ENCODE assay signal across 8 cellular contexts in the genomic region with DNA sequence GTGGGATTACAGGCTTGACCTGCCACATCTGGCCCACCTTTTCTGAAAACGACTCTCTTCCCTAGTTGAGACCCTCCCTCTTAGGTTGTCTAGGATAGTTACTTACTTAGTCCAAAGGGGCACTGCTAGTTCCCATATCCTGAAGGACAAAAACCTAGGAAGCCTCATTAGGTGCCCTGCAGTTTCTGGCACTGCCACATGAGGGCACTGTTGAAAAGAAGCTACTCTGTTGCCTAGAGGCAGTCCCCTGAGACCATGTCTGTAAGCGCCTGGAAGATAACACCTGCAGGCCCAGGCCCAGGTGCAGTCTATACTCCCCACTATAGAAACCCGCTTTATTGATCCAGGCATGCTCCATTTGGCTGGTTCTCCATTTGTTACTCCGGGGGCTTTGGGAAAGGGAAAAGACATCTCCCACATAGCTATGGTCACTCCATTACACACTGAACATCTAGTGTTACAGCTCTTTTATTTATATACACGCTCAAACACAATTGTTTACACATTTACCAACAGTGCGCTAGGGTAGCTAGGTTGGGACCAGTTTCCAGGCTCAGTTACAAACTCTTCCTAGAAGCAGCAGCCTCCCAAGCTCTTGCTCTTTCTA.
DNase-seq lines count a peak whose midpoint lies in the region; ATAC-seq, FAIRE-seq and TF ChIP-seq lines count a peak whose summit lies in the region.

No MANE protein-coding gene starts in this region.

- H3K56ac ChIP-seq in H1 (replicated peaks; ENCODE audit: insufficient read length, low read depth, low read length): no peak overlapping the region

- peak; percentile 76 for TF ChIP-seq CTCF in A673 (conservative IDR thresholded peaks at IDR 0.05; ENCODE audit: low read depth, low read length)
- peak; percentile 66 for TF ChIP-seq CTCF in GM12865 (IDR thresholded peaks at IDR 0.05; ENCODE audit: insufficient read depth, low read depth, low read length, missing control alignments)
- TF ChIP-seq CTCF in H1 (IDR thresholded peaks at IDR 0.05; ENCODE audit: control extremely low read depth in 1 of 3, insufficient read depth in 1 of 3, low read depth in 1 of 3, low read length in 3 of 3): peak; percentile 64 to 94 (median 91)
- peak; percentile 51 for TF ChIP-seq CTCF in osteoblast (IDR thresholded peaks at IDR 0.05; ENCODE audit: extremely low read depth, low read depth, low read length)

- no peak overlapping the region for H4K91ac ChIP-seq in H1 (replicated peaks; ENCODE audit: insufficient read length, low read length)

- H2BK20ac ChIP-seq in H1 (ENCODE audit: low read length): no peak overlapping the region

- H3K14ac ChIP-seq in H1 (ENCODE audit: insufficient read length): no peak overlapping the region

- no peak overlapping the region for H3K4ac ChIP-seq in H1 (replicated peaks; ENCODE audit: insufficient read length, low read depth, low read length)

- intact Hi-C loops in A673 (cut with micrococcal nuclease; ENCODE audit: unreplicated experiment): no loop called here

- no peak overlapping the region for H2BK15ac ChIP-seq in H1 (ENCODE audit: low read length)

- no peaks in the 10 kb centered on the region for H3K79me1 ChIP-seq in H1 (ENCODE audit: low read depth, low read length)

- H4K20me1 ChIP-seq in H1 (replicated peaks in 1 of 2; ENCODE audit: control insufficient read depth in 1 of 2, insufficient read depth in 2 of 2, low read length in 2 of 2) (peaks cover 0 to 2% of the 10 kb centered on the region in 2 experiments), osteoblast (ENCODE audit: insufficient read depth, low read length) (no peaks in the 10 kb centered on the region)

- H3K18ac ChIP-seq in H1 (ENCODE audit: extremely low read depth, low read length): no peak overlapping the region

- no peak for TF ChIP-seq POLR2A in H1 (IDR thresholded peaks at IDR 0.05; ENCODE audit: control extremely low read depth in 1 of 2, low read depth in 2 of 2, low read length in 2 of 2)

- H3K4me3 ChIP-seq in A673 (ENCODE audit: low read depth, low read length, poor library complexity, severe bottlenecking) (no peak overlapping the region), GM12865 (ENCODE audit: low read depth, low read length) (no peak overlapping the region), H1 (ENCODE audit: extremely low read depth in 1 of 4, insufficient read depth in 2 of 4, low read depth in 3 of 4, low read length in 4 of 4) (no peak overlapping the region), osteoblast (ENCODE audit: insufficient read depth, low read length) (no peak overlapping the region)

- no peak overlapping the region for H3K27ac ChIP-seq in A673 (ENCODE audit: low read depth, low read length, poor library complexity, severe bottlenecking)
- H3K27ac ChIP-seq in H1 (ENCODE audit: low read depth, low read length): no peak overlapping the region
- H3K27ac ChIP-seq in osteoblast (ENCODE audit: low read depth, low read length): no peak overlapping the region

- H2AK5ac ChIP-seq in H1 (ENCODE audit: low read depth, low read length): no peak overlapping the region

- H3K4me1 ChIP-seq in A673 (ENCODE audit: insufficient read depth, low read length, poor library complexity, severe bottlenecking): no peaks in the 10 kb centered on the region
- no peaks in the 10 kb centered on the region; a peak in 1 of 7 replicates for H3K4me1 ChIP-seq in H1 (replicated peaks in 1 of 4; ENCODE audit: control insufficient read depth in 3 of 4, insufficient read depth in 4 of 4, low read length in 3 of 4)
- no peaks in the 10 kb centered on the region for H3K4me1 ChIP-seq in osteoblast (ENCODE audit: insufficient read depth, low read length)

- no peak overlapping the region for H4K5ac ChIP-seq in H1 (ENCODE audit: insufficient read length, low read depth, low read length)

- H3K9me3 ChIP-seq in A673 (ENCODE audit: low read depth, low read length, poor library complexity, severe bottlenecking) (no peaks in the 10 kb centered on the region), H1 (ENCODE audit: insufficient read depth in 2 of 2, low read depth in 1 of 2, low read length in 1 of 2) (no peaks in the 10 kb centered on the region), osteoblast (ENCODE audit: low read depth, low read length) (peaks cover 3% of the 10 kb centered on the region)

- H3K23me2 ChIP-seq in H1 (ENCODE audit: low read depth, low read length): peaks cover 13% of the 10 kb centered on the region; the same call in 1 of the 2 replicates

- CTCF ChIA-PET in A673 (lab: Charles Lee): interaction anchor here (0.5 to 1.6 kb wide), 7 partner anchors 10 to 334 kb away, joined by 3 to 8 read pairs (median 4); no protein-coding TSS in a partner anchor
- CTCF ChIA-PET in H1 (lab: Charles Lee; ENCODE audit: partially characterized antibody): interaction anchor here (0.6 to 6.6 kb wide), 51 partner anchors 9 to 632 kb away, joined by 3 to 153 read pairs (median 5); a partner anchor contains a TSS

- DNase-seq in A673 (ENCODE audit: low spot score) (peak; percentile 58), GM12865 (ENCODE audit: low read depth) (peak; percentile 51), NCI-H748 treated with DMSO at 0.1 percent for 48 hours (lab: John Stamatoyannopoulos, UW) (peak; percentile 57), H1 (ENCODE audit: low read depth in 1 of 2, low spot score in 2 of 2) (peak; percentile 56 to 95), osteoblast (ENCODE audit: insufficient read length, low spot score, missing footprints) (no peak), T-helper 1 cell (no peak)

- H3K4me2 ChIP-seq in H1 (ENCODE audit: insufficient read depth in 1 of 2, low read depth in 2 of 2, low read length in 2 of 2): no peak overlapping the region
- no peak overlapping the region for H3K4me2 ChIP-seq in osteoblast (ENCODE audit: insufficient read depth, low read length)

- peak; percentile 80 to 88 for TF ChIP-seq RAD21 in H1 (IDR thresholded peaks at IDR 0.05 in 1 of 2, conservative IDR thresholded peaks at IDR 0.05 in 1 of 2; ENCODE audit: low read depth in 2 of 2, low read length in 2 of 2)

- H4K8ac ChIP-seq in H1 (ENCODE audit: extremely low read depth, insufficient read depth, low read length): 0 out of 2 replicates have a peak overlapping the region, but pooled peaks have one; percentile 65

- no peak overlapping the region for H2BK120ac ChIP-seq in H1 (replicated peaks; ENCODE audit: low read depth, low read length)

- ATAC-seq in HG02870 (IDR thresholded peaks at IDR 0.05; ENCODE audit: unreplicated experiment) (no peak), HG02588 (IDR thresholded peaks at IDR 0.05; ENCODE audit: unreplicated experiment) (no peak)

- H3K79me2 ChIP-seq in H1 (ENCODE audit: control insufficient read depth in 1 of 2, insufficient read depth in 2 of 2, low read length in 2 of 2): no peaks in the 10 kb centered on the region
- H3K79me2 ChIP-seq in osteoblast (ENCODE audit: insufficient read depth, low read length): no peaks in the 10 kb centered on the region

- no peak overlapping the region for H3K23ac ChIP-seq in H1 (ENCODE audit: insufficient read length)

- H3K27me3 ChIP-seq in A673 (replicated peaks; ENCODE audit: insufficient read depth, low read depth, low read length, poor library complexity) (no peaks in the 10 kb centered on the region), H1 (replicated peaks in 1 of 4; ENCODE audit: control insufficient read depth in 3 of 4, extremely low read depth in 1 of 4, insufficient read depth in 3 of 4, low read length in 3 of 4) (no peaks in the 10 kb centered on the region; a peak in 1 of 7 replicates), osteoblast (ENCODE audit: insufficient read depth, low read length) (peaks cover 25% of the 10 kb centered on the region)

- no peak overlapping the region; the same call in 1 of the 2 replicates for H2BK5ac ChIP-seq in H1 (ENCODE audit: low read depth, low read length)

- no peak overlapping the region for H3K9ac ChIP-seq in H1 (replicated peaks in 1 of 4; ENCODE audit: extremely low read depth in 1 of 4, low read depth in 3 of 4, low read length in 3 of 4)

- no peak overlapping the region for H2BK12ac ChIP-seq in H1 (ENCODE audit: low read depth, low read length)

- peak; percentile 68 for FAIRE-seq in H1 (lab: Jason Lieb, UNC)

- H3K36me3 ChIP-seq in A673 (ENCODE audit: insufficient read depth, low read length, poor library complexity, severe bottlenecking): no peaks in the 10 kb centered on the region
- H3K36me3 ChIP-seq in H1 (ENCODE audit: control insufficient read depth in 2 of 4, insufficient read depth in 4 of 4, low read length in 3 of 4): no peaks in the 10 kb centered on the region
- H3K36me3 ChIP-seq in osteoblast (ENCODE audit: insufficient read depth, low read length): no peaks in the 10 kb centered on the region

- H2AFZ ChIP-seq in H1 (ENCODE audit: low read length) (no peak overlapping the region), osteoblast (ENCODE audit: low read length) (no peak overlapping the region)

- BruUV-seq in A673 (replicated peaks; lab: Mats Ljungman, UMichigan): no TSS peak

- no peak for TF ChIP-seq EP300 in H1 (IDR thresholded peaks at IDR 0.05; ENCODE audit: borderline replicate concordance in 1 of 2, low read depth in 2 of 2, low read length in 2 of 2)

- POLR2A ChIA-PET in A673 (lab: Charles Lee; ENCODE audit: low non-redundant PET) (no interaction called here), H1 (lab: Charles Lee; ENCODE audit: partially characterized antibody) (interaction anchor here (1.0 to 1.4 kb wide), 2 partner anchors 91 to 170 kb away, joined by 3 read pairs; no protein-coding TSS in a partner anchor)

- WGBS in H1 (ENCODE audit: extremely low coverage in 1 of 2, insufficient coverage in 1 of 2, insufficient read length in 1 of 2, insufficient replicate concordance in 2 of 2, low coverage in 1 of 2, low lambda C conversion rate in 2 of 2, missing lambda C conversion rate in 1 of 2), 2 experiments: 52% methylated on average over 6 of the region's 6 CpGs; no CpG with 5 or more reads in 1 of the 2 experiments

TF ChIP-seq in H1, 55 proteins besides CTCF, POLR2A, EP300 and RAD21:
- TF ChIP-seq TCF12 (IDR thresholded peaks at IDR 0.05; ENCODE audit: low read depth, low read length) (peak; percentile 55; the same call in 1 of the 2 replicates), BCL11A (IDR thresholded peaks at IDR 0.05; ENCODE audit: low read depth in 2 of 2, low read length in 2 of 2) (no peak)

Comparison
In these comparisons a context has a peak if more than half of its experiments do, and no peak if none do; other contexts are left out.
1. DNase-seq: peak in A673 (single experiment), GM12865 (single experiment), NCI-H748 treated with DMSO at 0.1 percent for 48 hours (single experiment) and H1 (2 of 2); none in osteoblast (single experiment) and T-helper 1 cell (0 of 5).
2. Peak in every context shown above with its lines, with median percentiles within 50 percentile points of each other: CTCF ChIP-seq.